12 cellular contexts compared by ENCODE assay signal in genomic region chr13:75359266-75359665, GRCh38.
DNase-seq lines count a peak whose midpoint lies in the region; ATAC-seq, FAIRE-seq and TF ChIP-seq lines count a peak whose summit lies in the region.
"Had no signal": no experiment of that assay in that cellular context is flagged by ENCODE, and none has a peak within 500 bp of the region (broad histone marks: within the 10 kb centered on the region; RNA-seq: fewer than 3 reads in every experiment).

No MANE protein-coding gene starts in this region.

- H3K79me2 ChIP-seq in mammary epithelial cell (ENCODE audit: insufficient read depth, low read length), result peaks cover 13% of the 10 kb centered on the region
- H3K79me2 ChIP-seq in keratinocyte (ENCODE audit: control insufficient read depth, insufficient read depth, low read length), result no peaks in the 10 kb centered on the region

- no peak for ATAC-seq in GM21723 (IDR thresholded peaks at IDR 0.05; ENCODE audit: unreplicated experiment)
- no peak for ATAC-seq in HG03175 (IDR thresholded peaks at IDR 0.05; ENCODE audit: unreplicated experiment)
- ATAC-seq: Right ventricle myocardium inferior had no signal

- H3K9ac ChIP-seq in HUES48 (ENCODE audit: low read depth, low read length), result no peak overlapping the region
- H3K9ac ChIP-seq in mammary epithelial cell (ENCODE audit: insufficient read depth, low read length), result no peak overlapping the region
- no peak overlapping the region for H3K9ac ChIP-seq in keratinocyte (ENCODE audit: control insufficient read depth, extremely low read depth, insufficient read depth, low read length)

- peak overlapping the region; percentile 72 for H3K27ac ChIP-seq in HUES48 (ENCODE audit: low read depth, low read length)
- H3K27ac ChIP-seq in mammary epithelial cell (ENCODE audit: insufficient read depth, low read depth, low read length), result peak overlapping the region; percentile 73
- H3K27ac ChIP-seq in keratinocyte (ENCODE audit: control insufficient read depth, insufficient read depth, low read length), result peak overlapping the region; percentile 47

- TF ChIP-seq CTCF in AG09319 (IDR thresholded peaks at IDR 0.05; ENCODE audit: low read depth, low read length) (no peak), mammary epithelial cell (conservative IDR thresholded peaks at IDR 0.05 in 1 of 2, IDR thresholded peaks at IDR 0.05 in 1 of 2; ENCODE audit: extremely low read depth in 1 of 2, insufficient read depth in 1 of 2, low read depth in 1 of 2, low read length in 2 of 2) (no peak), keratinocyte (optimal IDR thresholded peaks at IDR 0.05 in 1 of 3, IDR thresholded peaks at IDR 0.05 in 1 of 3, conservative IDR thresholded peaks at IDR 0.05 in 1 of 3; ENCODE audit: extremely low read depth in 1 of 3, insufficient read depth in 2 of 3, low read length in 3 of 3) (no peak)

- H3K27me3 ChIP-seq in HUES48 (ENCODE audit: control insufficient read depth, insufficient read depth, low read length) (no peaks in the 10 kb centered on the region), mammary epithelial cell (ENCODE audit: insufficient read depth, low read length) (no peaks in the 10 kb centered on the region), keratinocyte (ENCODE audit: control insufficient read depth, extremely low read depth, insufficient read depth, low read length) (no peaks in the 10 kb centered on the region)

- no peak overlapping the region for H3K4me3 ChIP-seq in HUES48 (ENCODE audit: low read depth, low read length)
- H3K4me3 ChIP-seq in mammary epithelial cell (replicated peaks in 1 of 3; ENCODE audit: insufficient read depth in 1 of 3, low read depth in 2 of 3, low read length in 3 of 3), result no peak overlapping the region
- H3K4me3 ChIP-seq in keratinocyte (ENCODE audit: control insufficient read depth in 2 of 3, extremely low read depth in 1 of 3, insufficient read depth in 2 of 3, low read depth in 1 of 3, low read length in 3 of 3), result no peak overlapping the region
- H3K4me3 ChIP-seq: lung had no signal

- H3K4me1 ChIP-seq in HUES48 (ENCODE audit: control insufficient read depth, insufficient read depth, low read length) (peaks cover 18% of the 10 kb centered on the region), mammary epithelial cell (ENCODE audit: insufficient read depth, low read length) (peaks cover 34% of the 10 kb centered on the region), keratinocyte (ENCODE audit: control insufficient read depth, extremely low read depth, insufficient read depth, low read length) (peaks cover 34% of the 10 kb centered on the region)

- BruUV-seq in mammary epithelial cell (replicated peaks; lab: Mats Ljungman, UMichigan), result no TSS peak

- peak; percentile 77 for FAIRE-seq in keratinocyte (lab: Jason Lieb, UNC)

- H3K36me3 ChIP-seq in HUES48 (ENCODE audit: control insufficient read depth, insufficient read depth, low read length) (peaks cover 12% of the 10 kb centered on the region), mammary epithelial cell (ENCODE audit: insufficient read depth, low read length) (no peaks in the 10 kb centered on the region), keratinocyte (ENCODE audit: control insufficient read depth in 2 of 2, extremely low read depth in 1 of 2, insufficient read depth in 2 of 2, low read length in 2 of 2) (no peaks in the 10 kb centered on the region)

- no peaks in the 10 kb centered on the region for H3K9me1 ChIP-seq in keratinocyte (ENCODE audit: control insufficient read depth, extremely low read depth, insufficient read depth, low read length)

- H2AFZ ChIP-seq in mammary epithelial cell (ENCODE audit: low read depth, low read length) (no peak overlapping the region), keratinocyte (ENCODE audit: control insufficient read depth, low read length) (no peak overlapping the region)

- CTCF ChIA-PET in mammary epithelial cell (lab: Charles Lee; ENCODE audit: low non-redundant PET), result interaction anchor here (0.6 kb wide), 1 partner anchor 123 kb away, joined by 4 read pairs; the partner anchor contains the start of gene TBC1D4

- intact Hi-C loops in mammary epithelial cell (cut with micrococcal nuclease), result no loop called here

- H4K20me1 ChIP-seq in mammary epithelial cell (ENCODE audit: insufficient read depth, low read length) (no peaks in the 10 kb centered on the region), keratinocyte (ENCODE audit: control insufficient read depth, extremely low read depth, insufficient read depth, low read length) (no peaks in the 10 kb centered on the region)

- in situ Hi-C loops in mammary epithelial cell (cut with MboI; ENCODE audit: low sequenced_read_pairs in 2 of 2), result no loop called here

- H3K4me2 ChIP-seq in mammary epithelial cell (ENCODE audit: insufficient read depth, low read depth, low read length) (peak overlapping the region; percentile 51), keratinocyte (ENCODE audit: control insufficient read depth, extremely low read depth, insufficient read depth, low read depth, low read length) (peak overlapping the region; percentile 29)

- dilution Hi-C loops in mammary epithelial cell (cut with HindIII; ENCODE audit: low sequenced_read_pairs) (no loop called here), keratinocyte (cut with MboI; ENCODE audit: extremely low pct_ligation_motif_present, low sequenced_read_pairs) (no loop called here)

- H3K9me3 ChIP-seq in HUES48 (ENCODE audit: control insufficient read depth, insufficient read depth, low read length) (no peaks in the 10 kb centered on the region), mammary epithelial cell (replicated peaks; ENCODE audit: insufficient read depth, low read length) (no peaks in the 10 kb centered on the region), keratinocyte (ENCODE audit: control insufficient read depth, low read depth, low read length) (no peaks in the 10 kb centered on the region)

- peak; percentile 41 for DNase-seq in AG09319 (ENCODE audit: extremely low read depth, low read depth)
- DNase-seq in mammary epithelial cell, result peak; percentile 86
- peak; percentile 55 for DNase-seq in keratinocyte (ENCODE audit: low read depth, low spot score)
- DNase-seq in OCI-M1 (lab: John Stamatoyannopoulos, UW), result no peak
- no peak for DNase-seq in NCI-H1105 treated with DMSO at 0.1 percent for 48 hours (lab: John Stamatoyannopoulos, UW)
- DNase-seq: activated CD4-positive, alpha-beta T cell treated with anti-CD3 and anti-CD28 coated beads for 4 hours; CD4-positive, alpha-beta memory T cell had no signal

- WGBS in mammary epithelial cell (ENCODE audit: low coverage, missing lambda C conversion rate), result 0% methylated on average over 2 of the region's 2 CpGs

Comparison
In these comparisons a context has a peak if more than half of its experiments do, and no peak if none do; other contexts are left out.
1. DNase-seq: peak in AG09319 (single experiment), mammary epithelial cell (single experiment) and keratinocyte (single experiment); none in OCI-M1 (single experiment) and NCI-H1105 treated with DMSO at 0.1 percent for 48 hours (single experiment).
2. Peak in every context shown above with its lines, with median percentiles within 50 percentile points of each other: H3K27ac ChIP-seq.